In the genomic region with DNA sequence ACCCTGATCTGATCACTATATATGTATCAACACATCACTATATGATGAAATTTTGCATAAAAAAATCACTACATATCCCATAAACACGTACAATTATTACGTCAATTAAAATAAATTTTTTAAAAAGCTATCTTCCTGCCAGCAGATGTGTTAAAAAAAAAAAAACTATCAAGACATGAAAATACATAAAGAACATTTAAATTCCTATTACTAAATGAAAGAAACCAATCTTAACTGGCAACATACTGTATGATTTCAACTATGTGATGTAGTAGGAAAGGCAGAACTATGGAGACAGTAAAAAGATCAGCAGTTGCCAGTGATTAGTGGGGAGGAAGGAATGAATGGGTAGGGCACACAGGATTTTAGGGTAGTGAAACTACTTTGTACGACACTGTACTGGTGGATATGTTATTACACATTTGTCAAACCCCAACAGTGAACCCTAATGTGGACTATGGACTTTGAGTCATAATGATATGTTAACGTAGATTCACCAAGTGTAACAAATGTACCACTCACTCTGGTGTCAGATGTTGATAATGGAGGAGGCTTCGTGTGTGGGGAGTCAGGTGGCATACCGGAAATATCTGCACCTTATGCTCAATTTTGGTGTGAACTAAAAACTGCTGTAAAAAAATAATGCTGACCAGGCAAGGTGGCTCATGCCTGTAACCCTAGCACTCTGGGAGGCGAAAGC, we compare ENCODE assay signal across 7 cellular contexts. TPM values are rescaled to one million over a fixed set of nuclear protein-coding genes. Genes with fewer than 3 reads are reported as not detected.
DNase-seq lines count a peak whose midpoint lies in the region; ATAC-seq, FAIRE-seq and TF ChIP-seq lines count a peak whose summit lies in the region.

No MANE protein-coding gene starts in this region.

- H3K79me2 ChIP-seq in OCI-LY3 (ENCODE audit: low read length) = peaks cover 99% of the 10 kb centered on the region
- peaks cover 100% of the 10 kb centered on the region for H3K79me2 ChIP-seq in smooth muscle cell (ENCODE audit: low read depth)

- DNase-seq in GM19239 (ENCODE audit: insufficient read length, low spot score) (peak; percentile 21), smooth muscle cell (lab: John Stamatoyannopoulos, UW; ENCODE audit: unreplicated experiment) (no peak), transverse colon (no peak)
- DNase-seq in CD4-positive, alpha-beta memory T cell = no peak
- no peak for DNase-seq in activated CD4-positive, alpha-beta T cell treated with anti-CD3 and anti-CD28 coated beads, Interleukin-2, amount 10 ng/mL, durations not matched to agents 7 days and 5 days

- in situ Hi-C loops in transverse colon (cut with MboI; ENCODE audit: low pct_ligation_motif_present in 1 of 4, low pct_unique_long_range_greater_than_20kb in 1 of 4, low sequenced_read_pairs in 3 of 4) = loop anchor here in 1 of 4 donors (25.0 kb wide), 1 partner anchor 219 kb away; no protein-coding TSS in a partner anchor

- H3K36me3 ChIP-seq in OCI-LY3 (replicated peaks; ENCODE audit: low read depth, low read length) (peaks cover 11% of the 10 kb centered on the region), smooth muscle cell (ENCODE audit: low read depth) (no peaks in the 10 kb centered on the region), transverse colon (no peaks in the 10 kb centered on the region)
- H3K36me3 ChIP-seq in CD4-positive, alpha-beta memory T cell (ENCODE audit: insufficient read depth, low read length) = no peaks in the 10 kb centered on the region

- H3K9me3 ChIP-seq in OCI-LY3 (ENCODE audit: insufficient read depth, low read length) (no peaks in the 10 kb centered on the region), smooth muscle cell (replicated peaks; ENCODE audit: low read depth) (no peaks in the 10 kb centered on the region), transverse colon (no peaks in the 10 kb centered on the region)
- H3K9me3 ChIP-seq in CD4-positive, alpha-beta memory T cell (ENCODE audit: control insufficient read depth in 1 of 2, low read length in 2 of 2) = no peaks in the 10 kb centered on the region

- H3K9me3 Mint-ChIP-seq in CD4-positive, alpha-beta memory T cell = peaks cover 0 to 7% (median 2%) of the 10 kb centered on the region in 8 donors
- peaks cover 5% of the 10 kb centered on the region for H3K9me3 Mint-ChIP-seq in activated CD4-positive, alpha-beta T cell treated with anti-CD3 and anti-CD28 coated beads, Interleukin-2, amount 10 ng/mL, durations not matched to agents 7 days and 5 days

- CTCF ChIA-PET in CD4-positive, alpha-beta memory T cell (lab: Charles Lee; ENCODE audit: partially characterized antibody) = interaction anchor here (1.1 to 2.3 kb wide), 2 partner anchors 13 to 17 kb away, joined by 4 to 9 read pairs; no protein-coding TSS in a partner anchor
- CTCF ChIA-PET in activated CD4-positive, alpha-beta T cell treated with anti-CD3 and anti-CD28 coated beads, Interleukin-2, amount 10 ng/mL, durations not matched to agents 7 days and 5 days (lab: Charles Lee) = no interaction called here

- TF ChIP-seq POLR2A in transverse colon (IDR thresholded peaks at IDR 0.05) = no peak

- peak overlapping the region in 3 of 7 donors; percentile 5 to 41 (median 20) for H3K27ac Mint-ChIP-seq in CD4-positive, alpha-beta memory T cell
- no peak overlapping the region for H3K27ac Mint-ChIP-seq in activated CD4-positive, alpha-beta T cell treated with anti-CD3 and anti-CD28 coated beads, Interleukin-2, amount 10 ng/mL, durations not matched to agents 7 days and 5 days

- peak; percentile 89 for FAIRE-seq in GM19239 (lab: Jason Lieb, UNC)

- TF ChIP-seq CTCF in OCI-LY3 (IDR thresholded peaks at IDR 0.05; ENCODE audit: low read depth, low read length) = no peak
- TF ChIP-seq CTCF in smooth muscle cell (IDR thresholded peaks at IDR 0.05; ENCODE audit: borderline replicate concordance, insufficient read depth, poor library complexity, severe bottlenecking) = no peak
- TF ChIP-seq CTCF in transverse colon (IDR thresholded peaks at IDR 0.05) = no peak

- H3K4me1 Mint-ChIP-seq in CD4-positive, alpha-beta memory T cell = peaks cover 49 to 80% (median 60%) of the 10 kb centered on the region in 4 donors
- H3K4me1 Mint-ChIP-seq in activated CD4-positive, alpha-beta T cell treated with anti-CD3 and anti-CD28 coated beads, Interleukin-2, amount 10 ng/mL, durations not matched to agents 7 days and 5 days = peaks cover 29% of the 10 kb centered on the region

- no peak overlapping the region for H3K9ac ChIP-seq in OCI-LY3 (ENCODE audit: low read length)
- H3K9ac ChIP-seq in smooth muscle cell (ENCODE audit: low read depth) = no peak overlapping the region

- intact Hi-C loops in CD4-positive, alpha-beta memory T cell (cut with micrococcal nuclease) = no loop called here
- intact Hi-C loops in transverse colon (cut with DNase I; ENCODE audit: low total_unique reads) = no loop called here

- H3K4me2 ChIP-seq in OCI-LY3 (ENCODE audit: low read length) (peak overlapping the region; percentile 60), smooth muscle cell (no peak overlapping the region)

- peak overlapping the region in 3 of 8 donors; percentile 1 to 53 (median 35) for H3K4me3 Mint-ChIP-seq in CD4-positive, alpha-beta memory T cell
- H3K4me3 Mint-ChIP-seq in activated CD4-positive, alpha-beta T cell treated with anti-CD3 and anti-CD28 coated beads, Interleukin-2, amount 10 ng/mL, durations not matched to agents 7 days and 5 days = no peak overlapping the region

- H3K36me3 Mint-ChIP-seq in CD4-positive, alpha-beta memory T cell = peaks cover 30% of the 10 kb centered on the region in 2 donors
- H3K36me3 Mint-ChIP-seq in activated CD4-positive, alpha-beta T cell treated with anti-CD3 and anti-CD28 coated beads, Interleukin-2, amount 10 ng/mL, durations not matched to agents 7 days and 5 days (ENCODE audit: low read depth) = peaks cover 35% of the 10 kb centered on the region

- H3F3A ChIP-seq in smooth muscle cell (ENCODE audit: low read depth) = no peaks in the 10 kb centered on the region

- peak overlapping the region; percentile 49 for H3K27ac ChIP-seq in OCI-LY3 (ENCODE audit: low read length)
- H3K27ac ChIP-seq in smooth muscle cell (ENCODE audit: low read depth) = peak overlapping the region; percentile 64
- H3K27ac ChIP-seq in CD4-positive, alpha-beta memory T cell (ENCODE audit: low read depth, low read length) = no peak overlapping the region
- H3K27ac ChIP-seq in transverse colon = peak overlapping the region in 1 of 4 donors; percentile 22

- peak; percentile 92 for ATAC-seq in HG02943 (IDR thresholded peaks at IDR 0.05; ENCODE audit: low read depth, unreplicated experiment)

- WGBS in smooth muscle cell (ENCODE audit: low lambda C conversion rate) = 95% methylated on average over 7 of the region's 7 CpGs
- 69 to 76% methylated on average over 6 to 7 of the region's 7 CpGs for whole genome bisulfite sequencing in transverse colon (ENCODE audit: low coverage in 1 of 2), 2 donors

- H3K27me3 Mint-ChIP-seq in CD4-positive, alpha-beta memory T cell = no peaks in the 10 kb centered on the region
- no peaks in the 10 kb centered on the region for H3K27me3 Mint-ChIP-seq in activated CD4-positive, alpha-beta T cell treated with anti-CD3 and anti-CD28 coated beads, Interleukin-2, amount 10 ng/mL, durations not matched to agents 7 days and 5 days

- H3K27me3 ChIP-seq in OCI-LY3 (ENCODE audit: low read depth, low read length) = no peaks in the 10 kb centered on the region
- no peaks in the 10 kb centered on the region for H3K27me3 ChIP-seq in smooth muscle cell (ENCODE audit: low read depth)
- H3K27me3 ChIP-seq in CD4-positive, alpha-beta memory T cell (ENCODE audit: insufficient read depth, low read length) = no peaks in the 10 kb centered on the region
- no peaks in the 10 kb centered on the region for H3K27me3 ChIP-seq in transverse colon

- H2AFZ ChIP-seq in OCI-LY3 (ENCODE audit: low read depth, low read length) (no peak overlapping the region), smooth muscle cell (ENCODE audit: low read depth) (no peak overlapping the region)

- POLR2A ChIA-PET in CD4-positive, alpha-beta memory T cell (lab: Charles Lee; ENCODE audit: partially characterized antibody) = no interaction called here
- POLR2A ChIA-PET in activated CD4-positive, alpha-beta T cell treated with anti-CD3 and anti-CD28 coated beads, Interleukin-2, amount 10 ng/mL, durations not matched to agents 7 days and 5 days (lab: Charles Lee) = no interaction called here

- TF ChIP-seq EP300 in transverse colon (IDR thresholded peaks at IDR 0.05; ENCODE audit: low read depth) = no peak

- peaks cover 74% of the 10 kb centered on the region for H4K20me1 ChIP-seq in OCI-LY3 (ENCODE audit: insufficient read depth, low read length)
- H4K20me1 ChIP-seq in smooth muscle cell (ENCODE audit: low read depth) = peaks cover 100% of the 10 kb centered on the region

- peaks cover 24% of the 10 kb centered on the region for H3K4me1 ChIP-seq in OCI-LY3 (ENCODE audit: low read length)
- H3K4me1 ChIP-seq in smooth muscle cell (ENCODE audit: low read depth) = peaks cover 7% of the 10 kb centered on the region
- peaks cover 56% of the 10 kb centered on the region for H3K4me1 ChIP-seq in CD4-positive, alpha-beta memory T cell (ENCODE audit: insufficient read depth, low read length)
- H3K4me1 ChIP-seq in transverse colon = peaks cover 0 to 43% (median 18%) of the 10 kb centered on the region in 4 donors

- H3K4me3 ChIP-seq in OCI-LY3 (ENCODE audit: low read length) (peak overlapping the region; percentile 36; the same call in 1 of the 2 replicates), smooth muscle cell (no peak overlapping the region), transverse colon (no peak overlapping the region)
- H3K4me3 ChIP-seq in CD4-positive, alpha-beta memory T cell (ENCODE audit: low read length in 2 of 2) = no peak overlapping the region

RNA-seq across cellular contexts. Expression of a gene that starts 27.4 kb away (rescaled TPM):
- 151 and 152 TPM in 2 replicates for total RNA-seq in smooth muscle cell
- polyA plus RNA-seq in smooth muscle cell = 26.4 and 32.5 TPM in 2 replicates
- 100 to 1,000 TPM; 163 to 164 TPM for total RNA-seq in CD4-positive, alpha-beta memory T cell
- polyA plus RNA-seq in CD4-positive, alpha-beta memory T cell = 10 to 100 TPM in 1 of 2 donors, 1 to 10 TPM in 1; 7.9 to 26.7 TPM
- 100 to 1,000 TPM; 103 to 181 (median 115) TPM for total RNA-seq in transverse colon
- total RNA-seq in activated CD4-positive, alpha-beta T cell treated with anti-CD3 and anti-CD28 coated beads, Interleukin-2, amount 10 ng/mL, durations not matched to agents 7 days and 5 days = 10 to 100 TPM; 89.8 to 95.6 TPM
